Comparison of ENCODE assay signal across 22 cellular contexts in the genomic region with DNA sequence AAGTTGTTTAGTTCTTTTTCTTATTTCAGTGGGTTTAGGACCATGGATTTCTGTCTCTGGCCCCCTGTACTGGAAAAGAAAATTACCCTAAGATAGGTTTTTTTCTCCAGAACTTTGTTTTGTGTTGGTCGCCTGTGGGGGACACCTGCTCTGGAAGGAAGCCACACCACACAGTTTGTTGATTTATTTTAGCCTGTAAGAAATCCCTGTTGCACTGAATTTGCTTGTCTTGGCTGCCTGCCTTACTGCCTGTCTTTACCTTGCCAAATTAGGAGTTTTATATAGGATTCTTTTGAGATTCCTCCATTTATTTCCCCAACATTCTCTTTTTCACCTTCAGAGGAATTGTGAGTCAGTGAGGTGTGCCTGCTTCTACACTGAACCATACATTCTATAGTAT.
"Had no signal": no experiment of that assay in that cellular context is flagged by ENCODE, and none has a peak within 500 bp of the region (broad histone marks: within the 10 kb centered on the region; RNA-seq: fewer than 3 reads in every experiment).

No MANE protein-coding gene starts in this region.

- DNase-seq: dorsolateral prefrontal cortex; effector CD8-positive, alpha-beta T cell; gastrocnemius medialis; heart right ventricle; hypothalamus; left cardiac atrium; left ventricle myocardium inferior; lower lobe of right lung; natural killer cell; posterior cingulate gyrus; stimulated activated CD4-positive, alpha-beta T cell treated with anti-CD3 and anti-CD28 coated beads, Interleukin-2, amount 100 ng/mL, for 24 hours; stimulated activated CD4-positive, alpha-beta T cell treated with anti-CD3 and anti-CD28 coated beads, Interleukin-4, amount 100 ng/mL, for 4 hours; stimulated activated naive B cell treated with anti-CD40 and anti-IgM and Interleukin-4, amounts not matched to agents 10 μg/mL and 1 μg/mL and 100 μg/mL, for 72 hours; stomach; substantia nigra; trophoblast cell had no signal

- H3K9me3 ChIP-seq: gastrocnemius medialis, lower lobe of right lung, thoracic aorta had no signal

- H3K27me3 Mint-ChIP-seq: stimulated activated naive B cell treated with anti-CD40 and anti-IgM and Interleukin-4, amounts not matched to agents 10 μg/mL and 1 μg/mL and 100 μg/mL, for 72 hours had no signal

- H3K4me1 ChIP-seq: gastrocnemius medialis, heart right ventricle, left ventricle myocardium inferior, lower lobe of right lung, stomach had no signal

- H3K27ac ChIP-seq: coronary artery, dorsolateral prefrontal cortex, gastrocnemius medialis, heart right ventricle, left ventricle myocardium inferior, lower lobe of right lung, stomach, thoracic aorta had no signal

- H3K4me3 Mint-ChIP-seq: memory B cell; mesothelial cell of epicardium; natural killer cell; neural crest cell; stimulated activated naive B cell treated with anti-CD40 and anti-IgM and Interleukin-4, amounts not matched to agents 10 μg/mL and 1 μg/mL and 100 μg/mL, for 72 hours had no signal

- H3K36me3 Mint-ChIP-seq: memory B cell; natural killer cell; stimulated activated naive B cell treated with anti-CD40 and anti-IgM and Interleukin-4, amounts not matched to agents 10 μg/mL and 1 μg/mL and 100 μg/mL, for 72 hours had no signal

- FAIRE-seq: keratinocyte had no signal

- H3K36me3 ChIP-seq: gastrocnemius medialis, heart right ventricle, left ventricle myocardium inferior, lower lobe of right lung, stomach, thoracic aorta had no signal

- H3K4me3 ChIP-seq: coronary artery, dorsolateral prefrontal cortex, gastrocnemius medialis, heart right ventricle, left ventricle myocardium inferior, lower lobe of right lung, stomach, thoracic aorta had no signal

- H3K27me3 ChIP-seq: dorsolateral prefrontal cortex, gastrocnemius medialis, heart right ventricle, stomach had no signal

- H3K27ac Mint-ChIP-seq: memory B cell; mesothelial cell of epicardium; natural killer cell; stimulated activated naive B cell treated with anti-CD40 and anti-IgM and Interleukin-4, amounts not matched to agents 10 μg/mL and 1 μg/mL and 100 μg/mL, for 72 hours had no signal

- H3K4me1 Mint-ChIP-seq: memory B cell; natural killer cell; neural crest cell; stimulated activated naive B cell treated with anti-CD40 and anti-IgM and Interleukin-4, amounts not matched to agents 10 μg/mL and 1 μg/mL and 100 μg/mL, for 72 hours had no signal
